Comparison of ENCODE assay signal across 8 cellular contexts in genomic region chr3:141441381-141442365, GRCh38. TPM values are rescaled to one million over a fixed set of nuclear protein-coding genes. Genes with fewer than 3 reads are reported as not detected.
DNase-seq lines count a peak whose midpoint lies in the region; ATAC-seq, FAIRE-seq and TF ChIP-seq lines count a peak whose summit lies in the region.

No MANE protein-coding gene starts in this region.

- peaks cover 11% of the 10 kb centered on the region for H3K4me1 ChIP-seq in colonic mucosa

- TF ChIP-seq CTCF in 22Rv1 (IDR thresholded peaks at IDR 0.05) (peak; percentile 87), colonic mucosa (IDR thresholded peaks at IDR 0.05) (peak; percentile 89)

- DNase-seq in GM12892 (ENCODE audit: insufficient read length) (peak; percentile 50), NCI-H1694 (lab: John Stamatoyannopoulos, UW) (peak; percentile 18), colonic mucosa (peak; percentile 83), lung microvascular endothelial cell (ENCODE audit: low read depth in 2 of 2) (peak; percentile 73 to 78)
- DNase-seq in activated CD4-positive, alpha-beta T cell treated with anti-CD3 and anti-CD28 coated beads for 48 hours = peak; percentile 88
- DNase-seq in stimulated activated CD8-positive, alpha-beta memory T cell treated with anti-CD3 and anti-CD28 coated beads, Interleukin-15, amount 100 ng/mL, for 4 hours (ENCODE audit: low read depth in 2 of 2) = peak; percentile 37 to 57

- H3K4me3 ChIP-seq in colonic mucosa = no peak overlapping the region

- H3K27me3 ChIP-seq in colonic mucosa = no peaks in the 10 kb centered on the region

- peaks cover 9% of the 10 kb centered on the region for H3K36me3 ChIP-seq in colonic mucosa

- H3K27ac ChIP-seq in 22Rv1 (no peak overlapping the region), colonic mucosa (peak overlapping the region; percentile 51)

- ATAC-seq in HG02763 (IDR thresholded peaks at IDR 0.05; ENCODE audit: unreplicated experiment) = peak; percentile 93

- intact Hi-C loops in colonic mucosa (cut with DNase I) = no loop called here

- H3K9ac ChIP-seq in colonic mucosa (ENCODE audit: low read depth in 2 of 2, low read length in 2 of 2) = no peak overlapping the region

- no peaks in the 10 kb centered on the region for H3K9me3 ChIP-seq in colonic mucosa

- TF ChIP-seq POLR2A in GM12892 (IDR thresholded peaks at IDR 0.05; ENCODE audit: low read depth, low read length) = no peak

- peak; percentile 72 for FAIRE-seq in GM12892 (lab: Jason Lieb, UNC)

RNA-seq across cellular contexts. Expression of gene RASA2, which starts 45.2 kb away (rescaled TPM):
- 5.2 TPM for polyA plus RNA-seq in GM12892 (2012; ENCODE audit: missing spikeins)
- total RNA-seq in colonic mucosa (10 to 100 TPM; 12.0 to 18.3 TPM), lung microvascular endothelial cell (5.4 and 7.3 TPM in 2 replicates)

Comparison
In these comparisons a context has a peak if more than half of its experiments do, and no peak if none do; other contexts are left out.
1. DNase-seq: peak in every context shown above with its lines; median percentile 88 in activated CD4-positive, alpha-beta T cell treated with anti-CD3 and anti-CD28 coated beads for 48 hours; 83 in colonic mucosa; 76 in lung microvascular endothelial cell; 50 in GM12892; 47 in stimulated activated CD8-positive, alpha-beta memory T cell treated with anti-CD3 and anti-CD28 coated beads, Interleukin-15, amount 100 ng/mL, for 4 hours; 18 in NCI-H1694.